Comparison of ENCODE assay signal across 9 cellular contexts in the genomic region with DNA sequence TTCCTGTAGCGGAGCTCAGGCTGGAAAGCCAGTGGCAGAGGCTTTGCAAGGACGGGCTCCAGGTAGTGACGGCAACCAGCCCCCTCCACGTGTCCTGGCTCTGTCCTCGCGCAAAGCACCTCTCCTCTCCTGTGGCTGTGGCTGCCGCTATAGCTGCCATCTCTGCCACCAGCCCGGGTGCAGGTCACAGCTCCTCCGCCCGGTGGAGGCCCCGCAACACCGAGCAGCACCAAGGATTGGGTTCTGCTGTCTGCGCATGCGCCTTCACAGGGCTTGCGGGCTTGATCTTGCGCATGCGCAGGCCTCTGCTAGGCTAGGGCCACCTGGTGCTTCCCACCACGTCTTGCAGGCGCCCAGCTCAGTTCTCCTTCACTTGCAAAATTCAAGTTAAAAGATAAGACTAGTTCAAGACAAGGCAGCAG.
DNase-seq lines count a peak whose midpoint lies in the region; ATAC-seq and TF ChIP-seq lines count a peak whose summit lies in the region.
"Had no signal": no experiment of that assay in that cellular context is flagged by ENCODE, and none has a peak within 500 bp of the region (broad histone marks: within the 10 kb centered on the region; RNA-seq: fewer than 3 reads in every experiment).

No MANE protein-coding gene starts in this region.

- ATAC-seq in GM19372 (IDR thresholded peaks at IDR 0.05; ENCODE audit: low read depth, unreplicated experiment) (peak; percentile 96), HG02852 (IDR thresholded peaks at IDR 0.05; ENCODE audit: unreplicated experiment) (no peak), HG02678 (IDR thresholded peaks at IDR 0.05; ENCODE audit: unreplicated experiment) (no peak)
- ATAC-seq: GM12878 had no signal

- TF ChIP-seq CTCF in fibroblast of pulmonary artery (IDR thresholded peaks at IDR 0.05; ENCODE audit: low read length, missing control alignments) = no peak

- peak overlapping the region; percentile 45 for H3K4me3 ChIP-seq in fibroblast of pulmonary artery (replicated peaks; ENCODE audit: low read depth, low read length)
- H3K4me3 ChIP-seq: GM12878 had no signal

- peak; percentile 29 for DNase-seq in activated CD4-positive, alpha-beta T cell treated with anti-CD3 and anti-CD28 coated beads for 48 hours
- peak; percentile 75 for DNase-seq in fibroblast of pulmonary artery (ENCODE audit: low read depth)
- DNase-seq in stimulated activated CD4-positive, alpha-beta T cell treated with anti-CD3 and anti-CD28 coated beads, Interleukin-15, amount 100 ng/mL, for 48 hours (ENCODE audit: low read depth in 2 of 2) = peak; percentile 4 to 25
- DNase-seq in NCI-H128 (lab: John Stamatoyannopoulos, UW; ENCODE audit: unreplicated experiment) = no peak
- no peak for DNase-seq in NCI-H2171 treated with DMSO at 0.1 percent for 48 hours (lab: John Stamatoyannopoulos, UW)

Comparison
In these comparisons a context has a peak if more than half of its experiments do, and no peak if none do; other contexts are left out.
1. DNase-seq: peak in activated CD4-positive, alpha-beta T cell treated with anti-CD3 and anti-CD28 coated beads for 48 hours (single experiment), fibroblast of pulmonary artery (single experiment) and stimulated activated CD4-positive, alpha-beta T cell treated with anti-CD3 and anti-CD28 coated beads, Interleukin-15, amount 100 ng/mL, for 48 hours (2 of 2); none in NCI-H128 (single experiment) and NCI-H2171 treated with DMSO at 0.1 percent for 48 hours (single experiment).